ENCODE assay signal across 9 cellular contexts in genomic region chr4:1130318-1131186, GRCh38. TPM values are rescaled to one million over a fixed set of nuclear protein-coding genes. Genes with fewer than 3 reads are reported as not detected.
A peak's percentile ranks its signal among the peaks of the same experiment; 100 is the strongest.
DNase-seq lines count a peak whose midpoint lies in the region; ATAC-seq, FAIRE-seq and TF ChIP-seq lines count a peak whose summit lies in the region.
"Had no signal": no experiment of that assay in that cellular context is flagged by ENCODE, and none has a peak within 500 bp of the region (broad histone marks: within the 10 kb centered on the region; RNA-seq: fewer than 3 reads in every experiment).

No MANE protein-coding gene starts in this region.

- H3K9ac ChIP-seq in HepG2 (ENCODE audit: insufficient read depth, low read depth, low read length), result no peak overlapping the region
- H3K9ac ChIP-seq: BLaER1 treated with 17β-estradiol and CSF1 and Interleukin-3, amounts not matched to agents 10 nM and 100 nM had no signal

- peak; percentile 74 for ATAC-seq in HG02678 (IDR thresholded peaks at IDR 0.05; ENCODE audit: unreplicated experiment)
- ATAC-seq in HepG2, result peak; percentile 97

- H3K27me3 ChIP-seq in HepG2 (ENCODE audit: control insufficient read depth in 1 of 2, insufficient read depth in 2 of 2, low read length in 2 of 2), result peaks cover 1 to 9% of the 10 kb centered on the region in 2 experiments; a peak in 1 of 5 replicates
- H3K27me3 ChIP-seq: BLaER1 treated with 17β-estradiol and CSF1 and Interleukin-3, amounts not matched to agents 10 nM and 100 nM had no signal

- CTCF ChIA-PET in HepG2 (lab: Yijun Ruan, JAX; ENCODE audit: low intra/inter-chr PET ratio, low total read pairs), result interaction anchor here (1.1 to 2.8 kb wide), 4 partner anchors 138 to 221 kb away, joined by 4 to 25 read pairs (median 6); partner anchors contain the start of gene UVSSA

- H3K36me3 ChIP-seq in HepG2 (replicated peaks in 1 of 2; ENCODE audit: control insufficient read depth in 1 of 2, insufficient read depth in 2 of 2, low read length in 2 of 2), result no peaks in the 10 kb centered on the region
- H3K36me3 ChIP-seq: BLaER1 treated with 17β-estradiol and CSF1 and Interleukin-3, amounts not matched to agents 10 nM and 100 nM had no signal

- TF ChIP-seq EP300 in HepG2 (IDR thresholded peaks at IDR 0.05; ENCODE audit: low read depth in 2 of 2, low read length in 2 of 2) (no peak), HepG2 (CRISPR knock-in tag; IDR thresholded peaks at IDR 0.05; ENCODE audit: borderline replicate concordance) (no peak)

- peak; percentile 88 for FAIRE-seq in HepG2 (lab: Jason Lieb, UNC)

- H3K4me2 ChIP-seq in HepG2 (ENCODE audit: low read depth, low read length), result no peak overlapping the region
- H3K4me2 ChIP-seq: BLaER1 treated with 17β-estradiol and CSF1 and Interleukin-3, amounts not matched to agents 10 nM and 100 nM had no signal

- H2AFZ ChIP-seq in HepG2 (ENCODE audit: low read length), result no peak overlapping the region

- no peaks in the 10 kb centered on the region for H3K79me2 ChIP-seq in HepG2 (ENCODE audit: insufficient read depth, low read length)

- TF ChIP-seq RAD21 in HepG2 (CRISPR knock-in tag; IDR thresholded peaks at IDR 0.05), result peak; percentile 90

- no peaks in the 10 kb centered on the region for H4K20me1 ChIP-seq in HepG2 (ENCODE audit: insufficient read depth, low read length)
- H4K20me1 ChIP-seq: BLaER1 treated with 17β-estradiol and CSF1 and Interleukin-3, amounts not matched to agents 10 nM and 100 nM had no signal

- POLR2A ChIA-PET in HepG2 (lab: Yijun Ruan, JAX), result no interaction called here

- no peak overlapping the region for H3K4me3 ChIP-seq in HepG2 (replicated peaks in 1 of 3; ENCODE audit: insufficient read depth in 1 of 3, low read depth in 2 of 3, low read length in 3 of 3)
- H3K4me3 ChIP-seq: BLaER1 treated with 17β-estradiol and CSF1 and Interleukin-3, amounts not matched to agents 10 nM and 100 nM had no signal

- no peak for TF ChIP-seq POLR2A in HepG2 (IDR thresholded peaks at IDR 0.05; ENCODE audit: insufficient read depth in 1 of 2, low read depth in 2 of 2, low read length in 2 of 2)

- in situ Hi-C loops in HepG2 (cut with HindIII; ENCODE audit: extremely low pct_ligation_motif_present, low pct_unique_long_range_greater_than_20kb), result loop anchor here (5.0 kb wide), 2 partner anchors 137 to 222 kb away; no protein-coding TSS in a partner anchor

- peak; percentile 99 for TF ChIP-seq CTCF in HepG2 (CRISPR knock-in tag; IDR thresholded peaks at IDR 0.05)

- H3K4me1 ChIP-seq in HepG2 (ENCODE audit: insufficient read depth, low read length), result no peaks in the 10 kb centered on the region

- WGBS in HepG2 (ENCODE audit: low lambda C conversion rate), result 17% methylated on average over 13 of the region's 13 CpGs

- no TSS peak for BruUV-seq in HepG2 (replicated peaks; lab: Mats Ljungman, UMichigan)

- no peaks in the 10 kb centered on the region for H3K9me3 ChIP-seq in HepG2 (ENCODE audit: low read length)
- H3K9me3 ChIP-seq: BLaER1 treated with 17β-estradiol and CSF1 and Interleukin-3, amounts not matched to agents 10 nM and 100 nM had no signal

- intact Hi-C loops in HepG2 (cut with micrococcal nuclease; ENCODE audit: unreplicated experiment), result loop anchor here (1.0 to 2.0 kb wide), 2 partner anchors 138 to 220 kb away; no protein-coding TSS in a partner anchor

- peak; percentile 58 for DNase-seq in NCI-H1436 (lab: John Stamatoyannopoulos, UW)
- no peak for DNase-seq in NCI-H1436 treated with DMSO at 0.1 percent for 48 hours (lab: John Stamatoyannopoulos, UW)
- DNase-seq in NCI-H2107 treated with DMSO at 0.1 percent for 48 hours (lab: John Stamatoyannopoulos, UW; ENCODE audit: unreplicated experiment), result peak; percentile 37
- DNase-seq in activated CD4-positive, alpha-beta T cell treated with anti-CD3 and anti-CD28 coated beads for 1 hour, result peak; percentile 69
- DNase-seq in cerebellum (ENCODE audit: low spot score), result peak; percentile 86
- DNase-seq in HepG2 (ENCODE audit: low spot score), result peak; percentile 56
- peak; percentile 54 to 63 for DNase-seq in stimulated activated CD4-positive, alpha-beta T cell treated with anti-CD3 and anti-CD28 coated beads, Interleukin-4, amount 100 ng/mL, for 48 hours (ENCODE audit: low read depth in 2 of 2)

- no peak overlapping the region for H3K27ac ChIP-seq in HepG2 (ENCODE audit: extremely low read length, insufficient read depth, low read length)
- H3K27ac ChIP-seq: BLaER1 treated with 17β-estradiol and CSF1 and Interleukin-3, amounts not matched to agents 10 nM and 100 nM had no signal

TF ChIP-seq in HepG2, 621 proteins besides CTCF, POLR2A, EP300 and RAD21 (continues in another document):
- TF ChIP-seq ZKSCAN8 (CRISPR knock-in tag; IDR thresholded peaks at IDR 0.05; ENCODE audit: borderline replicate concordance) (no peak), MLX (CRISPR knock-in tag; IDR thresholded peaks at IDR 0.05) (no peak), TEAD2 (CRISPR knock-in tag; IDR thresholded peaks at IDR 0.05) (no peak), SPEN (CRISPR knock-in tag; IDR thresholded peaks at IDR 0.05; ENCODE audit: low read depth) (no peak)
- TF ChIP-seq, protein P1, sequence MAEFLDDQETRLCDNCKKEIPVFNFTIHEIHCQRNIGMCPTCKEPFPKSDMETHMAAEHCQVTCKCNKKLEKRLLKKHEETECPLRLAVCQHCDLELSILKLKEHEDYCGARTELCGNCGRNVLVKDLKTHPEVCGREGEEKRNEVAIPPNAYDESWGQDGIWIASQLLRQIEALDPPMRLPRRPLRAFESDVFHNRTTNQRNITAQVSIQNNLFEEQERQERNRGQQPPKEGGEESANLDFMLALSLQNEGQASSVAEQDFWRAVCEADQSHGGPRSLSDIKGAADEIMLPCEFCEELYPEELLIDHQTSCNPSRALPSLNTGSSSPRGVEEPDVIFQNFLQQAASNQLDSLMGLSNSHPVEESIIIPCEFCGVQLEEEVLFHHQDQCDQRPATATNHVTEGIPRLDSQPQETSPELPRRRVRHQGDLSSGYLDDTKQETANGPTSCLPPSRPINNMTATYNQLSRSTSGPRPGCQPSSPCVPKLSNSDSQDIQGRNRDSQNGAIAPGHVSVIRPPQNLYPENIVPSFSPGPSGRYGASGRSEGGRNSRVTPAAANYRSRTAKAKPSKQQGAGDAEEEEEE (CRISPR knock-in tag; IDR thresholded peaks at IDR 0.05; ENCODE audit: borderline replicate concordance), result no peak

RNA-seq across cellular contexts. Expression of gene RNF212, which starts 17.2 kb away (rescaled TPM):
- total RNA-seq in cerebellum (6.6 TPM), HepG2 (2016; rRNA removed; fragmentation: Illumina TruSeq; extraction: Trizol) (not detected in 2 replicates)
- not detected in 2 replicates for total RNA-seq in HepG2 (2016; cell fraction: cytosol; rRNA removed; fragmentation: Illumina TruSeq; extraction: Trizol; ENCODE audit: low read depth)
- not detected in 2 replicates for total RNA-seq in HepG2 (2016; cell fraction: insoluble cytoplasmic fraction; rRNA removed; fragmentation: Illumina TruSeq; extraction: Trizol)
- not detected in 2 replicates for total RNA-seq in HepG2 (2016; cell fraction: membrane; rRNA removed; fragmentation: Illumina TruSeq; extraction: Trizol)
- not detected in 2 replicates for total RNA-seq in HepG2 (2016; cell fraction: nucleus; rRNA removed; fragmentation: Illumina TruSeq; extraction: Trizol)
- polyA plus RNA-seq in HepG2 (2011; rRNA removed), result not detected in 2 replicates
- polyA plus RNA-seq in HepG2 (2011; cell fraction: cytosol; rRNA removed), result not detected in 2 replicates
- polyA plus RNA-seq in HepG2 (2011; cell fraction: nucleus; rRNA removed), result not detected in 2 replicates
- not detected in 2 replicates for polyA plus RNA-seq in HepG2 (2012)
- polyA plus RNA-seq in HepG2 (2016; cell fraction: cytosol; fragmentation: Illumina TruSeq; extraction: Trizol; ENCODE audit: low read depth), result not detected in 2 replicates
- not detected in 2 replicates for polyA plus RNA-seq in HepG2 (2016; cell fraction: insoluble cytoplasmic fraction; fragmentation: Illumina TruSeq; extraction: Trizol; ENCODE audit: low read depth)
- polyA plus RNA-seq in HepG2 (2016; cell fraction: membrane; fragmentation: Illumina TruSeq; extraction: Trizol; ENCODE audit: low read depth), result not detected in 2 replicates
- not detected in 2 replicates for polyA plus RNA-seq in HepG2 (2016; cell fraction: nucleus; fragmentation: Illumina TruSeq; extraction: Trizol; ENCODE audit: insufficient read depth, low read depth)
- polyA minus RNA-seq in HepG2 (2011; rRNA and poly(A)+ RNA removed; ENCODE audit: low replicate concordance), result 8.3 TPM in 1 of 2 replicates, not detected in the other
- 0.59 TPM in 1 of 2 replicates, not detected in the other for polyA minus RNA-seq in HepG2 (2011; cell fraction: cytosol; rRNA and poly(A)+ RNA removed)
- polyA minus RNA-seq in HepG2 (2011; cell fraction: nucleus; rRNA and poly(A)+ RNA removed), result not detected in 2 replicates

RNA-seq across cellular contexts. Expression of gene SPON2, which starts 41.8 kb away (rescaled TPM):
- 21.9 TPM for total RNA-seq in cerebellum
- total RNA-seq in HepG2 (2016; rRNA removed; fragmentation: Illumina TruSeq; extraction: Trizol), result 12.5 and 17.4 TPM in 2 replicates
- total RNA-seq in HepG2 (2016; cell fraction: cytosol; rRNA removed; fragmentation: Illumina TruSeq; extraction: Trizol; ENCODE audit: low read depth), result 4.7 and 5.3 TPM in 2 replicates
- 13.2 and 25.5 TPM in 2 replicates for total RNA-seq in HepG2 (2016; cell fraction: insoluble cytoplasmic fraction; rRNA removed; fragmentation: Illumina TruSeq; extraction: Trizol)
- 9.4 and 9.5 TPM in 2 replicates for total RNA-seq in HepG2 (2016; cell fraction: membrane; rRNA removed; fragmentation: Illumina TruSeq; extraction: Trizol)
- total RNA-seq in HepG2 (2016; cell fraction: nucleus; rRNA removed; fragmentation: Illumina TruSeq; extraction: Trizol), result 15.0 and 17.4 TPM in 2 replicates
- 55.2 and 80.8 TPM in 2 replicates for polyA plus RNA-seq in HepG2 (2011; rRNA removed)
- 34.7 and 69.3 TPM in 2 replicates for polyA plus RNA-seq in HepG2 (2011; cell fraction: cytosol; rRNA removed)
- 320 and 335 TPM in 2 replicates for polyA plus RNA-seq in HepG2 (2011; cell fraction: nucleus; rRNA removed)
- 21.8 and 46.8 TPM in 2 replicates for polyA plus RNA-seq in HepG2 (2012)
- 3.7 and 4.9 TPM in 2 replicates for polyA plus RNA-seq in HepG2 (2016; cell fraction: cytosol; fragmentation: Illumina TruSeq; extraction: Trizol; ENCODE audit: low read depth)
- polyA plus RNA-seq in HepG2 (2016; cell fraction: insoluble cytoplasmic fraction; fragmentation: Illumina TruSeq; extraction: Trizol; ENCODE audit: low read depth), result 12.3 and 15.6 TPM in 2 replicates
- polyA plus RNA-seq in HepG2 (2016; cell fraction: membrane; fragmentation: Illumina TruSeq; extraction: Trizol; ENCODE audit: low read depth), result 8.6 and 9.0 TPM in 2 replicates
- polyA plus RNA-seq in HepG2 (2016; cell fraction: nucleus; fragmentation: Illumina TruSeq; extraction: Trizol; ENCODE audit: insufficient read depth, low read depth), result 34.9 and 43.2 TPM in 2 replicates
- 0.65 and 46.4 TPM in 2 replicates for polyA minus RNA-seq in HepG2 (2011; rRNA and poly(A)+ RNA removed; ENCODE audit: low replicate concordance)
- polyA minus RNA-seq in HepG2 (2011; cell fraction: cytosol; rRNA and poly(A)+ RNA removed), result 20.2 and 29.8 TPM in 2 replicates
- polyA minus RNA-seq in HepG2 (2011; cell fraction: nucleus; rRNA and poly(A)+ RNA removed), result 33.9 and 38.4 TPM in 2 replicates
